29 cellular contexts compared by ENCODE assay signal in genomic region chr4:107094976-107095375, GRCh38. TPM values are rescaled to one million over a fixed set of nuclear protein-coding genes. Genes with fewer than 3 reads are reported as not detected.
A peak's percentile ranks its signal among the peaks of the same experiment; 100 is the strongest.
DNase-seq lines count a peak whose midpoint lies in the region; ATAC-seq and TF ChIP-seq lines count a peak whose summit lies in the region.
"Had no signal": no experiment of that assay in that cellular context is flagged by ENCODE, and none has a peak within 500 bp of the region (broad histone marks: within the 10 kb centered on the region; RNA-seq: fewer than 3 reads in every experiment).

No MANE protein-coding gene starts in this region.

- no peak overlapping the region for H3K27ac ChIP-seq in IMR-90 (ENCODE audit: insufficient read depth, low read length)
- no peak overlapping the region for H3K27ac ChIP-seq in left lung
- H3K27ac ChIP-seq: ascending aorta, cardiac muscle cell, heart right ventricle, SJCRH30, testis had no signal

- no peak for ATAC-seq in IMR-90 (ENCODE audit: low read depth)
- ATAC-seq in GM21381 (IDR thresholded peaks at IDR 0.05; ENCODE audit: unreplicated experiment) = no peak
- ATAC-seq in left lung = no peak
- ATAC-seq: heart right ventricle; stimulated activated naive CD8-positive, alpha-beta T cell treated with anti-CD3 and anti-CD28 coated beads, Interleukin-15, Interleukin-2, amounts not matched to agents 100 U/mL and 50 U/mL, for 24 hours had no signal

- BruUV-seq in IMR-90 (replicated peaks; lab: Mats Ljungman, UMichigan) = no TSS peak

- no peak overlapping the region for H4K5ac ChIP-seq in IMR-90 (ENCODE audit: low read depth, low read length)

- no peak overlapping the region for H2BK15ac ChIP-seq in IMR-90 (ENCODE audit: low read depth, low read length)

- no peak overlapping the region for H2BK20ac ChIP-seq in IMR-90 (ENCODE audit: low read depth, low read length)

- no peaks in the 10 kb centered on the region for H3K9me3 ChIP-seq in IMR-90 (ENCODE audit: control insufficient read depth, insufficient read depth, low read length)
- H3K9me3 ChIP-seq in left lung = no peaks in the 10 kb centered on the region
- H3K9me3 ChIP-seq: ascending aorta, SJCRH30, testis had no signal

- no peak for TF ChIP-seq RAD21 in IMR-90 (IDR thresholded peaks at IDR 0.05; ENCODE audit: low read length)

- no peak overlapping the region for H3K9ac ChIP-seq in IMR-90 (ENCODE audit: low read depth, low read length)

- no peak overlapping the region for H2AK9ac ChIP-seq in IMR-90 (replicated peaks; ENCODE audit: low read depth, low read length, poor library complexity)

- in situ Hi-C loops in IMR-90 (cut with MboI; ENCODE audit: low sequenced_read_pairs) = no loop called here

- CTCF ChIA-PET in IMR-90 (lab: Yijun Ruan, JAX) = no interaction called here

- H3K27me3 ChIP-seq in IMR-90 (ENCODE audit: control insufficient read depth, insufficient read depth, low read length) (no peaks in the 10 kb centered on the region), left lung (no peaks in the 10 kb centered on the region)
- H3K27me3 ChIP-seq: ascending aorta, cardiac muscle cell, SJCRH30, testis had no signal

- H3K4me3 ChIP-seq in IMR-90 (ENCODE audit: insufficient read depth, low read depth, low read length) = no peak overlapping the region
- no peak overlapping the region for H3K4me3 ChIP-seq in fibroblast of mammary gland (ENCODE audit: control insufficient read depth, low read depth, low read length)
- no peak overlapping the region for H3K4me3 ChIP-seq in skeletal muscle cell (ENCODE audit: low read depth, low read length)
- no peak overlapping the region for H3K4me3 ChIP-seq in left lung
- H3K4me3 ChIP-seq: ascending aorta, cardiac muscle cell, GM12878, heart right ventricle, lung, SJCRH30, testis had no signal

- POLR2A ChIA-PET in IMR-90 (lab: Charles Lee; ENCODE audit: unreplicated experiment) = no interaction called here

- TF ChIP-seq CTCF in IMR-90 (conservative IDR thresholded peaks at IDR 0.05; ENCODE audit: low read depth, low read length) = no peak
- TF ChIP-seq CTCF in fibroblast of mammary gland (conservative IDR thresholded peaks at IDR 0.05; ENCODE audit: control insufficient read depth, insufficient read depth, low read depth, low read length) = no peak
- TF ChIP-seq CTCF in left lung (IDR thresholded peaks at IDR 0.05) = no peak

- dilution Hi-C loops in IMR-90 (cut with HindIII; ENCODE audit: low sequenced_read_pairs, unreplicated experiment) = no loop called here

- H3K23ac ChIP-seq in IMR-90 (ENCODE audit: low read depth, low read length) = no peak overlapping the region

- H3K18ac ChIP-seq in IMR-90 (ENCODE audit: low read depth, low read length) = no peak overlapping the region

- no peak overlapping the region for H3K4ac ChIP-seq in IMR-90 (ENCODE audit: low read depth, low read length)

- peak overlapping the region; percentile 11 for H2AFZ ChIP-seq in IMR-90 (replicated peaks; ENCODE audit: low read length, poor library complexity)

- H3K79me1 ChIP-seq in IMR-90 (ENCODE audit: low read depth in 1 of 2, low read length in 2 of 2) = no peaks in the 10 kb centered on the region

- no peak overlapping the region for H3K4me2 ChIP-seq in IMR-90 (ENCODE audit: low read depth, low read length)

- H3K14ac ChIP-seq in IMR-90 (replicated peaks; ENCODE audit: low read depth, low read length) = no peak overlapping the region

- no peak overlapping the region for H2BK5ac ChIP-seq in IMR-90 (ENCODE audit: low read depth, low read length, poor library complexity, severe bottlenecking)

- H3K56ac ChIP-seq in IMR-90 (ENCODE audit: extremely low read depth, insufficient read depth, low read length) = no peak overlapping the region

- TF ChIP-seq POLR2A in IMR-90 (IDR thresholded peaks at IDR 0.05; ENCODE audit: low read depth, low read length) = no peak

- H2AK5ac ChIP-seq in IMR-90 (ENCODE audit: low read depth, low read length) = no peak overlapping the region

- no peak overlapping the region for H4K91ac ChIP-seq in IMR-90 (ENCODE audit: insufficient read depth, low read depth, low read length)

- H3K9me1 ChIP-seq in IMR-90 (ENCODE audit: insufficient read depth, low read length) = no peaks in the 10 kb centered on the region

- H3K36me3 ChIP-seq in IMR-90 (ENCODE audit: control insufficient read depth, insufficient read depth, low read length) (no peaks in the 10 kb centered on the region), left lung (no peaks in the 10 kb centered on the region)
- H3K36me3 ChIP-seq: ascending aorta, cardiac muscle cell, heart right ventricle, SJCRH30 had no signal

- H3K4me1 ChIP-seq in IMR-90 (ENCODE audit: control insufficient read depth, insufficient read depth, low read length) (no peaks in the 10 kb centered on the region), left lung (no peaks in the 10 kb centered on the region)
- H3K4me1 ChIP-seq: ascending aorta, heart right ventricle, SJCRH30, testis had no signal

- no peaks in the 10 kb centered on the region for H4K20me1 ChIP-seq in IMR-90 (ENCODE audit: insufficient read depth, low read length)

- intact Hi-C loops in IMR-90 (cut with micrococcal nuclease) = loop anchor here (1.0 kb wide), 1 partner anchor 571 kb away; no protein-coding TSS in a partner anchor
- intact Hi-C loops in posterior vena cava (cut with DNase I) = no loop called here
- intact Hi-C loops in left lung (cut with DNase I) = no loop called here

- H4K8ac ChIP-seq in IMR-90 (ENCODE audit: low read depth in 2 of 2, low read length in 2 of 2) = no peak overlapping the region

- DNase-seq in IMR-90 (no peak), RPMI7951 (ENCODE audit: low read depth) (peak; percentile 11), fibroblast of mammary gland (ENCODE audit: low read depth) (peak; percentile 22), skeletal muscle cell (ENCODE audit: low read depth) (peak; percentile 18), retina (no peak), posterior vena cava (ENCODE audit: low spot score) (no peak), left lung (no peak)
- DNase-seq: activated CD4-positive, alpha-beta T cell treated with anti-CD3 and anti-CD28 coated beads, Interleukin-2, amount 10 ng/mL, durations not matched to agents 24 days and 14 days; activated effector memory CD4-positive, alpha-beta T cell treated with Interleukin-2 at 50 U/mL for 16 hours; activated naive CD8-positive, alpha-beta T cell treated with anti-CD3 and anti-CD28 coated beads for 36 hours; C1 segment of cervical spinal cord; cortex of kidney; effector memory CD4-positive, alpha-beta T cell; foreskin melanocyte; heart right ventricle; NCI-H748 treated with DMSO at 0.1 percent for 48 hours; RPMI8226; small intestine; stimulated activated CD4-positive, alpha-beta T cell treated with anti-CD3 and anti-CD28 coated beads, Interleukin-1b, Interleukin-23, amount 100 ng/mL, for 48 hours; stimulated activated naive CD8-positive, alpha-beta T cell treated with anti-CD3 and anti-CD28 coated beads, Interleukin-15, Interleukin-2, amounts not matched to agents 100 U/mL and 50 U/mL, for 24 hours; T-helper 9 cell; testis had no signal

- H2BK120ac ChIP-seq in IMR-90 (ENCODE audit: low read depth, low read length) = no peak overlapping the region

- WGBS in IMR-90 (ENCODE audit: extremely low coverage in 2 of 2, insufficient read length in 1 of 2), 2 experiments = no CpG with 5 or more reads among the region's 3 CpGs

TF ChIP-seq in IMR-90, 13 proteins besides CTCF, POLR2A, EP300 and RAD21:
- TF ChIP-seq MAFK (IDR thresholded peaks at IDR 0.05; ENCODE audit: low read depth, low read length) (no peak), BHLHE40 (IDR thresholded peaks at IDR 0.05; ENCODE audit: low read depth, low read length) (no peak), RFX5 (IDR thresholded peaks at IDR 0.05; ENCODE audit: low read depth, low read length) (no peak), MXI1 (IDR thresholded peaks at IDR 0.05; ENCODE audit: borderline replicate concordance, low read depth, low read length) (no peak), RCOR1 (IDR thresholded peaks at IDR 0.05; ENCODE audit: insufficient replicate concordance, low read length) (no peak), FOS (IDR thresholded peaks at IDR 0.05; ENCODE audit: low read depth, low read length) (no peak), CEBPB (IDR thresholded peaks at IDR 0.05; ENCODE audit: low read depth, low read length) (no peak), CHD1 (IDR thresholded peaks at IDR 0.05; ENCODE audit: low read depth, low read length) (no peak), MAZ (IDR thresholded peaks at IDR 0.05; ENCODE audit: borderline replicate concordance, low read depth, low read length) (no peak), NFE2L2 (IDR thresholded peaks at IDR 0.05; ENCODE audit: low read depth, low read length) (no peak), SMC3 (IDR thresholded peaks at IDR 0.05; ENCODE audit: low read depth, low read length) (no peak)
- TF ChIP-seq, protein P1, sequence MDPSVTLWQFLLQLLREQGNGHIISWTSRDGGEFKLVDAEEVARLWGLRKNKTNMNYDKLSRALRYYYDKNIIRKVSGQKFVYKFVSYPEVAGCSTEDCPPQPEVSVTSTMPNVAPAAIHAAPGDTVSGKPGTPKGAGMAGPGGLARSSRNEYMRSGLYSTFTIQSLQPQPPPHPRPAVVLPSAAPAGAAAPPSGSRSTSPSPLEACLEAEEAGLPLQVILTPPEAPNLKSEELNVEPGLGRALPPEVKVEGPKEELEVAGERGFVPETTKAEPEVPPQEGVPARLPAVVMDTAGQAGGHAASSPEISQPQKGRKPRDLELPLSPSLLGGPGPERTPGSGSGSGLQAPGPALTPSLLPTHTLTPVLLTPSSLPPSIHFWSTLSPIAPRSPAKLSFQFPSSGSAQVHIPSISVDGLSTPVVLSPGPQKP (IDR thresholded peaks at IDR 0.05; ENCODE audit: borderline replicate concordance, low read depth, low read length) = no peak
- TF ChIP-seq, protein P2, sequence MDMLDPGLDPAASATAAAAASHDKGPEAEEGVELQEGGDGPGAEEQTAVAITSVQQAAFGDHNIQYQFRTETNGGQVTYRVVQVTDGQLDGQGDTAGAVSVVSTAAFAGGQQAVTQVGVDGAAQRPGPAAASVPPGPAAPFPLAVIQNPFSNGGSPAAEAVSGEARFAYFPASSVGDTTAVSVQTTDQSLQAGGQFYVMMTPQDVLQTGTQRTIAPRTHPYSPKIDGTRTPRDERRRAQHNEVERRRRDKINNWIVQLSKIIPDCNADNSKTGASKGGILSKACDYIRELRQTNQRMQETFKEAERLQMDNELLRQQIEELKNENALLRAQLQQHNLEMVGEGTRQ (IDR thresholded peaks at IDR 0.05; ENCODE audit: low read depth, low read length) = no peak

RNA-seq across cellular contexts. Expression of gene DKK2, which starts 58.9 kb away (rescaled TPM):
- 0.72 and 0.83 TPM in 2 replicates for total RNA-seq in IMR-90 (2012; rRNA removed)
- polyA plus RNA-seq in IMR-90 (2012; rRNA removed) = 0.17 and 0.39 TPM in 2 replicates
- 0.13 TPM in 1 of 2 replicates, not detected in the other for polyA plus RNA-seq in IMR-90 (2012; cell fraction: cytosol; rRNA removed)
- 0.22 TPM in 1 of 2 replicates, not detected in the other for polyA plus RNA-seq in IMR-90 (2012; cell fraction: nucleus; rRNA removed; ENCODE audit: low replicate concordance)
- total RNA-seq in RPMI7951 (2014; rRNA removed; shearing (Covaris generic)) = 5.1 and 6.5 TPM in 2 replicates
- 1 to 10 TPM; 1.1 to 1.4 TPM for total RNA-seq in posterior vena cava
- total RNA-seq in left lung = 10 to 100 TPM; 17.5 to 20.2 TPM
- total RNA-seq: activated CD4-positive, alpha-beta T cell treated with anti-CD3 and anti-CD28 coated beads, Interleukin-2, amount 10 ng/mL, durations not matched to agents 24 days and 14 days; activated CD8-positive, alpha-beta memory T cell treated with anti-CD3 and anti-CD28 coated beads for 36 hours; activated naive CD8-positive, alpha-beta T cell treated with anti-CD3 and anti-CD28 coated beads for 36 hours; GM12878 had no signal
- polyA plus RNA-seq: GM12878 had no signal

Comparison
In these comparisons a context has a peak if more than half of its experiments do, and no peak if none do; other contexts are left out.
1. DNase-seq: peak in RPMI7951 (single experiment), fibroblast of mammary gland (single experiment) and skeletal muscle cell (single experiment); none in IMR-90 (single experiment), retina (single experiment), posterior vena cava (single experiment) and left lung (0 of 2).